13 cellular contexts compared by ENCODE assay signal in genomic region chr6:163459536-163459935, GRCh38. TPM values are rescaled to one million over a fixed set of nuclear protein-coding genes. Genes with fewer than 3 reads are reported as not detected.
A peak's percentile ranks its signal among the peaks of the same experiment; 100 is the strongest.
DNase-seq lines count a peak whose midpoint lies in the region; ATAC-seq, FAIRE-seq and TF ChIP-seq lines count a peak whose summit lies in the region.
"Had no signal": no experiment of that assay in that cellular context is flagged by ENCODE, and none has a peak within 500 bp of the region (broad histone marks: within the 10 kb centered on the region; RNA-seq: fewer than 3 reads in every experiment).

No MANE protein-coding gene starts in this region.

- TF ChIP-seq CTCF in CD4-positive, alpha-beta T cell (IDR thresholded peaks at IDR 0.05): no peak
- TF ChIP-seq CTCF in HFFc6 (IDR thresholded peaks at IDR 0.05) (no peak), GM12878 (IDR thresholded peaks at IDR 0.05 in 2 of 3, conservative IDR thresholded peaks at IDR 0.05 in 1 of 3; ENCODE audit: control insufficient read depth in 2 of 3, extremely low read depth in 1 of 3, insufficient read depth in 1 of 3, low read depth in 3 of 3, low read length in 3 of 3) (no peak), GM13976 (IDR thresholded peaks at IDR 0.05; ENCODE audit: borderline replicate concordance, control extremely low read depth, extremely low read depth, insufficient read depth, missing control alignments) (no peak)

- peak overlapping the region; percentile 67 for H3K4me3 Mint-ChIP-seq in CD4-positive, alpha-beta T cell
- no peak overlapping the region; the same call in 1 of the 2 replicates for H3K4me3 Mint-ChIP-seq in HFFc6
- peak overlapping the region; percentile 34 to 100 (median 96) for H3K4me3 Mint-ChIP-seq in naive thymus-derived CD4-positive, alpha-beta T cell

- peak overlapping the region; percentile 94 for H3K27ac Mint-ChIP-seq in CD4-positive, alpha-beta T cell
- peak overlapping the region; percentile 68 for H3K27ac Mint-ChIP-seq in HFFc6
- H3K27ac Mint-ChIP-seq in naive thymus-derived CD4-positive, alpha-beta T cell: peak overlapping the region; percentile 97 to 100 (median 99)

- peaks cover 80% of the 10 kb centered on the region for H3K4me1 Mint-ChIP-seq in CD4-positive, alpha-beta T cell (ENCODE audit: low read depth)
- H3K4me1 Mint-ChIP-seq in HFFc6 (ENCODE audit: low read depth): peaks cover 74% of the 10 kb centered on the region
- peaks cover 33 to 84% (median 63%) of the 10 kb centered on the region in 7 donors for H3K4me1 Mint-ChIP-seq in naive thymus-derived CD4-positive, alpha-beta T cell

- FAIRE-seq in GM12878 (lab: Jason Lieb, UNC): no peak
- FAIRE-seq: frontal cortex had no signal

- peak overlapping the region; percentile 85 for H3K4me2 ChIP-seq in GM12878 (ENCODE audit: control insufficient read depth, insufficient read depth)

- RAD21 ChIA-PET in GM12878 (lab: Charles Lee; ENCODE audit: unreplicated experiment): interaction anchor here (1.0 to 1.4 kb wide), 3 partner anchors 10 to 44 kb away, joined by 3 to 7 read pairs (median 5); no protein-coding TSS in a partner anchor

- TF ChIP-seq EP300 in GM12878 (IDR thresholded peaks at IDR 0.05; ENCODE audit: borderline replicate concordance in 1 of 2, control insufficient read depth in 1 of 2, low read depth in 2 of 2, low read length in 2 of 2): no peak

- no TSS peak for BruUV-seq in GM12878 (replicated peaks; lab: Mats Ljungman, UMichigan)

- POLR2A ChIA-PET in CD4-positive, alpha-beta T cell (lab: Charles Lee): interaction anchor here (1.2 to 2.8 kb wide), 3 partner anchors 44 to 54 kb away, joined by 3 to 29 read pairs (median 4); partner anchors contain the start of gene QKI
- POLR2A ChIA-PET in GM12878 (lab: Charles Lee): interaction anchor here (1.2 to 1.3 kb wide), 2 partner anchors 11 to 44 kb away, joined by 3 read pairs; no protein-coding TSS in a partner anchor
- POLR2A ChIA-PET in naive thymus-derived CD4-positive, alpha-beta T cell (lab: Charles Lee): interaction anchor here (2.8 kb wide), 1 partner anchor 44 kb away, joined by 14 read pairs; no protein-coding TSS in a partner anchor

- SMC1A ChIA-PET in GM12878 (lab: Charles Lee; ENCODE audit: uncharacterized antibody, unreplicated experiment): interaction anchor here (1.0 to 1.8 kb wide), 3 partner anchors 22 to 43 kb away, joined by 3 to 9 read pairs (median 5); no protein-coding TSS in a partner anchor

- no peaks in the 10 kb centered on the region for H3K27me3 Mint-ChIP-seq in CD4-positive, alpha-beta T cell
- no peaks in the 10 kb centered on the region; the same call in 1 of the 2 replicates for H3K27me3 Mint-ChIP-seq in HFFc6 (ENCODE audit: insufficient read depth)
- H3K27me3 Mint-ChIP-seq in naive thymus-derived CD4-positive, alpha-beta T cell: no peaks in the 10 kb centered on the region

- H3K27ac ChIP-seq in CD4-positive, alpha-beta T cell (ENCODE audit: low read depth, low read length): peak overlapping the region; percentile 51
- H3K27ac ChIP-seq in GM12878 (ENCODE audit: control insufficient read depth, insufficient read depth): peak overlapping the region; percentile 81
- peak overlapping the region; percentile 74 for H3K27ac ChIP-seq in naive thymus-derived CD4-positive, alpha-beta T cell (ENCODE audit: low read depth, low read length)

- TF ChIP-seq RAD21 in GM12878 (IDR thresholded peaks at IDR 0.05; ENCODE audit: insufficient read depth, low read depth, low read length): no peak

- no peak for TF ChIP-seq POLR2A in GM12878 (IDR thresholded peaks at IDR 0.05; ENCODE audit: low read depth, low read length)

- CTCF ChIA-PET in CD4-positive, alpha-beta T cell (lab: Charles Lee): no interaction called here
- CTCF ChIA-PET in GM12878 (lab: Yijun Ruan, JAX): interaction anchor here (1.0 to 1.4 kb wide), 3 partner anchors 9 to 54 kb away, joined by 3 to 4 read pairs (median 3); no protein-coding TSS in a partner anchor
- CTCF ChIA-PET in naive thymus-derived CD4-positive, alpha-beta T cell (lab: Charles Lee): no interaction called here

- peak overlapping the region; percentile 66; the same call in 1 of the 2 replicates for H3K9ac ChIP-seq in GM12878 (ENCODE audit: control insufficient read depth, insufficient read depth, low read length)

- H4K20me1 ChIP-seq in GM12878 (ENCODE audit: control insufficient read depth, insufficient read depth): no peaks in the 10 kb centered on the region

- no peaks in the 10 kb centered on the region for H3K9me3 ChIP-seq in CD4-positive, alpha-beta T cell (ENCODE audit: control insufficient read depth, low read length)
- H3K9me3 ChIP-seq in GM12878 (replicated peaks; ENCODE audit: control insufficient read depth, insufficient read depth, low read length): peaks cover 2% of the 10 kb centered on the region; the same call in 2 of the 3 replicates
- H3K9me3 ChIP-seq in naive thymus-derived CD4-positive, alpha-beta T cell (ENCODE audit: control insufficient read depth in 2 of 3, low read length in 3 of 3): no peaks in the 10 kb centered on the region

- peaks cover 25% of the 10 kb centered on the region for H3K4me1 ChIP-seq in GM12878 (ENCODE audit: control insufficient read depth, insufficient read depth, low read length)
- H3K4me1 ChIP-seq in naive thymus-derived CD4-positive, alpha-beta T cell (ENCODE audit: control insufficient read depth in 2 of 2, insufficient read depth in 2 of 2, low read length in 2 of 2): peaks cover 14 to 28% of the 10 kb centered on the region in 2 donors

- no peak overlapping the region for H3K4me3 ChIP-seq in GM12878
- H3K4me3 ChIP-seq in naive thymus-derived CD4-positive, alpha-beta T cell (ENCODE audit: low read length): peak overlapping the region; percentile 55

- WGBS in GM12878 (ENCODE audit: insufficient coverage, insufficient replicate concordance, low lambda C conversion rate, missing lambda C conversion rate): 68% methylated on average over 2 of the region's 2 CpGs

- peaks cover 27% of the 10 kb centered on the region for H3K36me3 Mint-ChIP-seq in CD4-positive, alpha-beta T cell (ENCODE audit: low read depth)
- peaks cover 44% of the 10 kb centered on the region for H3K36me3 Mint-ChIP-seq in HFFc6 (ENCODE audit: low read depth)
- peaks cover 0 to 39% (median 15%) of the 10 kb centered on the region in 5 donors for H3K36me3 Mint-ChIP-seq in naive thymus-derived CD4-positive, alpha-beta T cell

- peaks cover 69% of the 10 kb centered on the region for H3K79me2 ChIP-seq in GM12878 (ENCODE audit: control insufficient read depth, insufficient read depth, low read length)

- H3K27me3 ChIP-seq in CD4-positive, alpha-beta T cell (ENCODE audit: control insufficient read depth, insufficient read depth, low read length): no peaks in the 10 kb centered on the region
- H3K27me3 ChIP-seq in GM12878 (replicated peaks in 1 of 2; ENCODE audit: control insufficient read depth in 2 of 2, insufficient read depth in 2 of 2, low read length in 1 of 2): no peaks in the 10 kb centered on the region
- no peaks in the 10 kb centered on the region for H3K27me3 ChIP-seq in naive thymus-derived CD4-positive, alpha-beta T cell (ENCODE audit: control insufficient read depth in 2 of 2, insufficient read depth in 2 of 2, low read length in 2 of 2)

- H3K9me3 Mint-ChIP-seq in CD4-positive, alpha-beta T cell: no peaks in the 10 kb centered on the region
- H3K9me3 Mint-ChIP-seq in HFFc6: no peaks in the 10 kb centered on the region
- peaks cover 0 to under 1% (median 0%) of the 10 kb centered on the region in 11 donors for H3K9me3 Mint-ChIP-seq in naive thymus-derived CD4-positive, alpha-beta T cell

- no peak for ATAC-seq in CD4-positive, alpha-beta T cell (ENCODE audit: poor library complexity)
- ATAC-seq in GM12878 (no peak; the same call in 2 of the 3 replicates), HG03045 (IDR thresholded peaks at IDR 0.05; ENCODE audit: unreplicated experiment) (no peak)
- no peak for ATAC-seq in naive thymus-derived CD4-positive, alpha-beta T cell

- peaks cover 1 to 12% of the 10 kb centered on the region in 2 experiments for H3K36me3 ChIP-seq in GM12878 (ENCODE audit: control insufficient read depth in 2 of 2, insufficient read depth in 2 of 2, low read length in 1 of 2)
- H3K36me3 ChIP-seq in naive thymus-derived CD4-positive, alpha-beta T cell (ENCODE audit: control insufficient read depth in 2 of 3, insufficient read depth in 3 of 3, low read length in 3 of 3): no peaks in the 10 kb centered on the region

- no peak overlapping the region for H2AFZ ChIP-seq in GM12878 (ENCODE audit: control insufficient read depth, low read depth, low read length)

- no peak for DNase-seq in CD4-positive, alpha-beta T cell
- DNase-seq in HFFc6 (no peak), GM12878 (ENCODE audit: low read depth, low spot score) (no peak), SIG-M5 (lab: John Stamatoyannopoulos, UW) (no peak), NCI-H748 (lab: John Stamatoyannopoulos, UW; ENCODE audit: unreplicated experiment) (no peak), GM13976 (ENCODE audit: low spot score) (no peak)
- peak in 1 of 9 donors; percentile 4 for DNase-seq in naive thymus-derived CD4-positive, alpha-beta T cell
- DNase-seq: activated CD4-positive, alpha-beta T cell treated with anti-CD3 and anti-CD28 coated beads for 4 hours; mammary epithelial cell; Right ventricle myocardium superior; stimulated activated CD8-positive, alpha-beta memory T cell treated with anti-CD3 and anti-CD28 coated beads, Interleukin-4, amount 100 ng/mL, for 48 hours had no signal

- intact Hi-C loops in CD4-positive, alpha-beta T cell (cut with DNase I, micrococcal nuclease): no loop called here
- intact Hi-C loops in GM12878 (cut with micrococcal nuclease; ENCODE audit: unreplicated experiment): no loop called here
- intact Hi-C loops in naive thymus-derived CD4-positive, alpha-beta T cell (cut with micrococcal nuclease): loop anchor here in 1 of 2 donors (1.0 to 2.0 kb wide), 2 partner anchors 8 to 13 kb away; no protein-coding TSS in a partner anchor

- in situ Hi-C loops in GM12878 (cut with MboI): no loop called here
- in situ Hi-C loops in GM13976 (cut with MboI; ENCODE audit: low sequenced_read_pairs, unreplicated experiment): no loop called here

RNA-seq across cellular contexts. Expression of gene QKI, which starts 45.0 kb away (rescaled TPM):
- total RNA-seq in CD4-positive, alpha-beta T cell: 10 to 100 TPM; 60.7 to 67.3 TPM
- 10 to 100 TPM; 71.3 to 90.5 (median 85.1) TPM for total RNA-seq in HFFc6 (2021; fragmentation: NEBNext Ultra II Directional; extraction: Animal tissue kit (Norgen Biotek cat#: 25700))
- 93.7 and 101 TPM in 2 replicates for total RNA-seq in GM12878 (2013; cell fraction: nucleolus; rRNA removed)
- total RNA-seq in GM12878 (2014; rRNA removed) (43.7 and 46.4 TPM in 2 replicates), GM12878 (2014; rRNA removed; fragmentation: Illumina TruSeq; extraction: Trizol) (47.8 and 52.5 TPM in 2 replicates), GM12878 (2021) (50.7 and 54.5 TPM in 2 replicates)
- polyA plus RNA-seq in GM12878 (2011; ENCODE audit: low read depth): 28.6 TPM
- polyA plus RNA-seq in GM12878 (2011; rRNA removed) (62.3 and 68.4 TPM in 2 replicates), GM12878 (2014; fragmentation: Illumina TruSeq; extraction: Trizol) (54.6 and 72.5 TPM in 2 replicates), GM12878 (2014; fragmentation: Nextera tagmentation; extraction: Ambion mirVana) (10 to 100 TPM; 10.7 to 27.1 TPM), GM12878 (2014; rRNA removed) (31.4 and 35.0 TPM in 2 replicates), GM12878 (2016; fragmentation: Nextera tagmentation; extraction: Ambion mirVana) (1 to 10 TPM; 4.7 to 4.8 TPM)
- polyA plus RNA-seq in GM12878 (2011; cell fraction: cytosol; rRNA removed): 73.9 and 89.7 TPM in 2 replicates
- polyA plus RNA-seq in GM12878 (2011; cell fraction: nucleus; rRNA removed): 42.5 and 60.8 TPM in 2 replicates
- polyA plus RNA-seq in GM12878 (2012): 15.4 and 24.9 TPM in 2 replicates
- 203 and 222 TPM in 2 replicates for polyA minus RNA-seq in GM12878 (2011; rRNA and poly(A)+ RNA removed)
- 55.9 and 69.2 TPM in 2 replicates for polyA minus RNA-seq in GM12878 (2011; cell fraction: cytosol; rRNA and poly(A)+ RNA removed)
- 55.2 and 80.6 TPM in 2 replicates for polyA minus RNA-seq in GM12878 (2011; cell fraction: nucleus; rRNA and poly(A)+ RNA removed)
- total RNA-seq in naive thymus-derived CD4-positive, alpha-beta T cell: 100 to 1,000 TPM in 1 of 5 experiments, 10 to 100 TPM in 4; 70.1 to 147 (median 72.8) TPM
- 10 to 100 TPM; 15.0 to 20.8 TPM for polyA plus RNA-seq in naive thymus-derived CD4-positive, alpha-beta T cell
